ENCODE assay signal across 8 cellular contexts in genomic region chr12:19431407-19432308, GRCh38. TPM values are rescaled to one million over a fixed set of nuclear protein-coding genes. Genes with fewer than 3 reads are reported as not detected.
DNase-seq lines count a peak whose midpoint lies in the region; ATAC-seq and TF ChIP-seq lines count a peak whose summit lies in the region.

No MANE protein-coding gene starts in this region.

- H3K27ac ChIP-seq in PC-9 (no peak overlapping the region), ectodermal cell (ENCODE audit: insufficient read depth, low read depth, low read length, poor library complexity, severe bottlenecking) (peak overlapping the region; percentile 36), ovary (no peak overlapping the region)

- no peak overlapping the region for H2AFZ ChIP-seq in PC-9

- H3K4me2 ChIP-seq in PC-9 = no peak overlapping the region

- peaks cover 11% of the 10 kb centered on the region for H3K4me1 ChIP-seq in PC-9 (replicated peaks; ENCODE audit: insufficient read depth)
- no peaks in the 10 kb centered on the region for H3K4me1 ChIP-seq in ectodermal cell (ENCODE audit: control insufficient read depth, insufficient read depth, low read length)
- no peaks in the 10 kb centered on the region for H3K4me1 ChIP-seq in ovary (ENCODE audit: insufficient read depth)

- TF ChIP-seq EP300 in ovary (IDR thresholded peaks at IDR 0.05) = no peak

- TF ChIP-seq POLR2A in ovary (IDR thresholded peaks at IDR 0.05) = no peak

- peak; percentile 24 for DNase-seq in NCI-H1694 treated with DMSO at 0.1 percent for 48 hours (lab: John Stamatoyannopoulos, UW)
- DNase-seq in NCI-H1694 (lab: John Stamatoyannopoulos, UW) = no peak
- peak; percentile 68 to 75 for DNase-seq in PC-9
- DNase-seq in stimulated activated CD4-positive, alpha-beta T cell treated with anti-CD3 and anti-CD28 coated beads, Interleukin-15, amount 100 ng/mL, for 48 hours (ENCODE audit: low read depth in 2 of 2) = peak; percentile 34 to 40
- no peak for DNase-seq in iPS-NIHi11 (ENCODE audit: low spot score)
- DNase-seq in ovary = no peak

- intact Hi-C loops in PC-9 (cut with micrococcal nuclease; ENCODE audit: unreplicated experiment) = loop anchor here (5.0 kb wide), 1 partner anchor 34 kb away; no protein-coding TSS in a partner anchor
- intact Hi-C loops in ovary (cut with DNase I) = no loop called here

- no peaks in the 10 kb centered on the region for H3K79me2 ChIP-seq in PC-9 (ENCODE audit: low read depth)

- H3K9me2 ChIP-seq in PC-9 (ENCODE audit: insufficient read depth) = no peaks in the 10 kb centered on the region

- no peaks in the 10 kb centered on the region for H3K9me3 ChIP-seq in PC-9 (ENCODE audit: insufficient read depth, low read depth)
- H3K9me3 ChIP-seq in ectodermal cell (ENCODE audit: control insufficient read depth, low read length) = no peaks in the 10 kb centered on the region
- no peaks in the 10 kb centered on the region for H3K9me3 ChIP-seq in ovary

- WGBS in ectodermal cell, 2 experiments = 89 to 94% methylated on average over 4 to 5 of the region's 5 CpGs
- 79 to 83% (median 81%) methylated on average over 5 of the region's 5 CpGs for WGBS in ovary, 3 donors

- no peaks in the 10 kb centered on the region for H3K27me3 ChIP-seq in PC-9 (ENCODE audit: insufficient read depth, low read depth)
- H3K27me3 ChIP-seq in ectodermal cell (ENCODE audit: control insufficient read depth, insufficient read depth, low read length, poor library complexity, severe bottlenecking) = no peaks in the 10 kb centered on the region
- H3K27me3 ChIP-seq in ovary = no peaks in the 10 kb centered on the region

- ATAC-seq in HG02642 (IDR thresholded peaks at IDR 0.05; ENCODE audit: poor library complexity, unreplicated experiment) = peak; percentile 74

- H3K36me3 ChIP-seq in PC-9 (ENCODE audit: low read depth) (no peaks in the 10 kb centered on the region), ectodermal cell (ENCODE audit: control insufficient read depth, insufficient read depth, low read length) (no peaks in the 10 kb centered on the region), ovary (no peaks in the 10 kb centered on the region)

- POLR2A ChIA-PET in PC-9 (lab: Charles Lee; ENCODE audit: unreplicated experiment) = interaction anchor here (0.6 kb wide), 1 partner anchor 1022 kb away, joined by 4 read pairs; no protein-coding TSS in a partner anchor

- H3F3A ChIP-seq in PC-9 (ENCODE audit: insufficient read depth, low read depth) = no peaks in the 10 kb centered on the region

- CTCF ChIA-PET in PC-9 (lab: Charles Lee) = interaction anchor here (0.7 kb wide), 1 partner anchor 180 kb away, joined by 3 read pairs; no protein-coding TSS in a partner anchor

- H3K4me3 ChIP-seq in PC-9 (no peak overlapping the region), ectodermal cell (ENCODE audit: insufficient read depth, low read depth, low read length) (no peak overlapping the region), ovary (no peak overlapping the region)

- TF ChIP-seq CTCF in PC-9 (conservative IDR thresholded peaks at IDR 0.05) (no peak), ovary (IDR thresholded peaks at IDR 0.05) (no peak)

- no TSS peak for BruUV-seq in PC-9 (replicated peaks; lab: Mats Ljungman, UMichigan)

- no peaks in the 10 kb centered on the region for H4K20me1 ChIP-seq in PC-9 (ENCODE audit: insufficient read depth)

RNA-seq across cellular contexts. Expression of gene AEBP2, which starts 7.6 kb away (rescaled TPM):
- total RNA-seq in PC-9 (2021) (37.2 and 50.3 TPM in 2 replicates), ovary (10 to 100 TPM; 27.9 to 62.4 (median 51.6) TPM)
- polyA plus RNA-seq in ectodermal cell (2013, experiment 1 of 4) = 35.6 TPM
- 33.6 TPM for polyA plus RNA-seq in ectodermal cell (2013, experiment 2 of 4)
- polyA plus RNA-seq in ectodermal cell (2013, experiment 3 of 4) = 21.2 TPM
- polyA plus RNA-seq in ectodermal cell (2013, experiment 4 of 4) = 22.6 TPM
- 10 to 100 TPM; 22.4 to 33.7 TPM for polyA plus RNA-seq in ovary

Comparison
In these comparisons a context has a peak if more than half of its experiments do, and no peak if none do; other contexts are left out.
1. DNase-seq: peak in NCI-H1694 treated with DMSO at 0.1 percent for 48 hours (single experiment), PC-9 (2 of 2) and stimulated activated CD4-positive, alpha-beta T cell treated with anti-CD3 and anti-CD28 coated beads, Interleukin-15, amount 100 ng/mL, for 48 hours (2 of 2); none in NCI-H1694 (single experiment), iPS-NIHi11 (single experiment) and ovary (0 of 5).